In genomic region chr21:26280715-26281310, GRCh38 we compare ENCODE assay signal across 16 cellular contexts.
DNase-seq lines count a peak whose midpoint lies in the region; ATAC-seq and TF ChIP-seq lines count a peak whose summit lies in the region.
"Had no signal": no experiment of that assay in that cellular context is flagged by ENCODE, and none has a peak within 500 bp of the region (broad histone marks: within the 10 kb centered on the region; RNA-seq: fewer than 3 reads in every experiment).

No MANE protein-coding gene starts in this region.

- H3K4me1 ChIP-seq in GM23338 (ENCODE audit: insufficient read depth) (peaks cover 20% of the 10 kb centered on the region), foreskin keratinocyte (no peaks in the 10 kb centered on the region)
- H3K4me1 ChIP-seq: SJSA1, upper lobe of left lung had no signal

- DNase-seq in GM23338 (ENCODE audit: low spot score): peak; percentile 11
- peak; percentile 95 for DNase-seq in NCI-H82 (lab: John Stamatoyannopoulos, UW)
- peak in 1 of 2 donors; percentile 26 for DNase-seq in foreskin keratinocyte
- peak; percentile 9 for DNase-seq in skeletal muscle cell (ENCODE audit: low read depth)
- DNase-seq in T-helper 1 cell: no peak
- DNase-seq: foreskin melanocyte; H9; Karpas-422; NCI-H2029; stimulated activated CD4-positive, alpha-beta T cell treated with anti-CD3 and anti-CD28 coated beads, Interleukin-4, amount 100 ng/mL, for 1 hour; upper lobe of left lung had no signal

- no peaks in the 10 kb centered on the region for H3K79me2 ChIP-seq in GM23338 (replicated peaks; ENCODE audit: insufficient read depth)

- H4K20me1 ChIP-seq in GM23338 (replicated peaks; ENCODE audit: insufficient read depth): no peaks in the 10 kb centered on the region

- 0 out of 2 replicates have a peak overlapping the region, but pooled peaks have one; percentile 44 for H3K4me2 ChIP-seq in GM23338

- no peaks in the 10 kb centered on the region for H3F3A ChIP-seq in GM23338 (replicated peaks; ENCODE audit: low read depth)

- peaks cover 26% of the 10 kb centered on the region for H3K4me1 Mint-ChIP-seq in GM23338
- H3K4me1 Mint-ChIP-seq: CD14-positive monocyte had no signal

- ATAC-seq in GM23338 (peak; percentile 61), foreskin keratinocyte (peak; percentile 44), GM18907 (IDR thresholded peaks at IDR 0.05; ENCODE audit: unreplicated experiment) (no peak), HG03521 (IDR thresholded peaks at IDR 0.05; ENCODE audit: unreplicated experiment) (no peak)

- H3K36me3 ChIP-seq in GM23338 (ENCODE audit: insufficient read depth): no peaks in the 10 kb centered on the region
- H3K36me3 ChIP-seq: SJSA1, upper lobe of left lung had no signal

- H3K4me3 Mint-ChIP-seq in GM23338: no peak overlapping the region
- H3K4me3 Mint-ChIP-seq: CD14-positive monocyte, H9 had no signal

- no peaks in the 10 kb centered on the region for H3K27me3 Mint-ChIP-seq in GM23338 (ENCODE audit: insufficient read depth, low read depth, poor library complexity)

- H3K27ac ChIP-seq in GM23338 (ENCODE audit: low read depth) (no peak overlapping the region), foreskin keratinocyte (no peak overlapping the region)
- H3K27ac ChIP-seq: HL-60, SJSA1, upper lobe of left lung had no signal

- H3K36me3 Mint-ChIP-seq in GM23338 (ENCODE audit: low read depth): no peaks in the 10 kb centered on the region
- H3K36me3 Mint-ChIP-seq: CD14-positive monocyte had no signal

- H3K27me3 ChIP-seq in GM23338 (ENCODE audit: insufficient read depth): no peaks in the 10 kb centered on the region
- no peaks in the 10 kb centered on the region for H3K27me3 ChIP-seq in foreskin keratinocyte
- H3K27me3 ChIP-seq: SJSA1, upper lobe of left lung had no signal

- H3K9me3 Mint-ChIP-seq in GM23338: peaks cover 2% of the 10 kb centered on the region; the same call in 2 of the 3 replicates

- H2AFZ ChIP-seq in GM23338: peak overlapping the region; percentile 87

- H3K9me2 ChIP-seq in GM23338 (ENCODE audit: insufficient read depth): peaks cover 4% of the 10 kb centered on the region; the same call in 1 of the 2 replicates

- no peak overlapping the region for H3K4me3 ChIP-seq in GM23338
- H3K4me3 ChIP-seq in skeletal muscle cell (ENCODE audit: low read depth, low read length): no peak overlapping the region
- H3K4me3 ChIP-seq: SJSA1, upper lobe of left lung had no signal

- 0 out of 4 replicates have a peak, but pooled peaks of 1 of the 2 experiments have one; percentile 7 for TF ChIP-seq CTCF in GM23338 (conservative IDR thresholded peaks at IDR 0.05; ENCODE audit: low read depth in 2 of 2)
- TF ChIP-seq CTCF in foreskin keratinocyte (conservative IDR thresholded peaks at IDR 0.05): peak; percentile 9

- H3K27ac Mint-ChIP-seq in GM23338: no peak overlapping the region; the same call in 1 of the 2 replicates
- H3K27ac Mint-ChIP-seq: CD14-positive monocyte, H9 had no signal

TF ChIP-seq in GM23338, 12 proteins besides CTCF, POLR2A, EP300 and RAD21 (continues in another document):
- TF ChIP-seq EZH2phosphoT487 (IDR thresholded peaks at IDR 0.05; ENCODE audit: unreplicated experiment) (no peak), JUNB (IDR thresholded peaks at IDR 0.05; ENCODE audit: unreplicated experiment) (no peak), POLR2AphosphoS5 (IDR thresholded peaks at IDR 0.05; ENCODE audit: low read depth) (no peak), ETS1 (IDR thresholded peaks at IDR 0.05) (no peak), STAT1 (IDR thresholded peaks at IDR 0.05; ENCODE audit: unreplicated experiment) (no peak), REST (IDR thresholded peaks at IDR 0.05; ENCODE audit: unreplicated experiment) (no peak), NANOG (IDR thresholded peaks at IDR 0.05; ENCODE audit: borderline replicate concordance) (no peak), EZH2 (IDR thresholded peaks at IDR 0.05; ENCODE audit: low read depth, unreplicated experiment) (no peak)

Comparison
In these comparisons a context has a peak if more than half of its experiments do, and no peak if none do; other contexts are left out.
1. ATAC-seq: peak in GM23338 (single experiment) and foreskin keratinocyte (single experiment); none in GM18907 (single experiment) and HG03521 (single experiment).
2. DNase-seq: peak in GM23338 (single experiment), NCI-H82 (single experiment) and skeletal muscle cell (single experiment); none in T-helper 1 cell (0 of 5).